ENCODE assay signal across 9 cellular contexts in genomic region chr2:30708491-30709290, GRCh38.
DNase-seq lines count a peak whose midpoint lies in the region; ATAC-seq and TF ChIP-seq lines count a peak whose summit lies in the region.
"Had no signal": no experiment of that assay in that cellular context is flagged by ENCODE, and none has a peak within 500 bp of the region (broad histone marks: within the 10 kb centered on the region; RNA-seq: fewer than 3 reads in every experiment).

No MANE protein-coding gene starts in this region.

- ATAC-seq in HG03342 (IDR thresholded peaks at IDR 0.05; ENCODE audit: unreplicated experiment): no peak

- peak; percentile 27 for DNase-seq in NCI-H446 treated with DMSO at 0.1 percent for 48 hours (lab: John Stamatoyannopoulos, UW)
- no peak for DNase-seq in NCI-H446 (lab: John Stamatoyannopoulos, UW)
- peak; percentile 26 for DNase-seq in RPMI8226
- DNase-seq in fibroblast of mammary gland (ENCODE audit: low read depth): peak; percentile 54
- DNase-seq in stromal cell of bone marrow (ENCODE audit: low read depth): peak; percentile 64
- no peak for DNase-seq in HPDE6-E6E7 (ENCODE audit: extremely low spot score)
- DNase-seq in NCI-H510A (lab: John Stamatoyannopoulos, UW): no peak

- no peak overlapping the region for H3K4me3 ChIP-seq in fibroblast of mammary gland (ENCODE audit: control insufficient read depth, low read depth, low read length)
- H3K4me3 ChIP-seq: BLaER1 treated with 17β-estradiol and CSF1 and Interleukin-3, amounts not matched to agents 10 nM and 100 nM had no signal

- peak; percentile 45 for TF ChIP-seq CTCF in fibroblast of mammary gland (conservative IDR thresholded peaks at IDR 0.05; ENCODE audit: control insufficient read depth, insufficient read depth, low read depth, low read length)

Comparison
In these comparisons a context has a peak if more than half of its experiments do, and no peak if none do; other contexts are left out.
1. DNase-seq: peak in NCI-H446 treated with DMSO at 0.1 percent for 48 hours (single experiment), RPMI8226 (single experiment), fibroblast of mammary gland (single experiment) and stromal cell of bone marrow (single experiment); none in NCI-H446 (0 of 2), HPDE6-E6E7 (single experiment) and NCI-H510A (single experiment).